ENCODE assay signal across 27 cellular contexts in the genomic region with DNA sequence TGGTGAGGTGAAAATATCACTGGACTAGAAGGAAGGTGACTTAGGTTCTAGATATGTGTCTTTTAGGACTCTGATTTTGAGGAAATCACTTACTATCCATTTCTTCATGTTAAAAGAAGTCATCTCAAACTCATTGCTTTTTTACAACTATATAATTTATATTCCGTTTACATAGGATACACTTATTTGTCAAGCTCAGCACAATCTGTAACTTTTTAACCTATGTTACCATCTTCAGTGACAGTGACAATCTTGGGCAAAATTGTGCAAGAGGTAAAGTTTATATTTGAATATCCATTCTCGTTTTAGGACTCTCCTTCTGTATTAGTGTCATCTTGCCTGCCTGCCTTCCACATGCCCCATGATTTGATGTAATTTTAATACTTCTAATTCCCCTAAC.
"Had no signal": no experiment of that assay in that cellular context is flagged by ENCODE, and none has a peak within 500 bp of the region (broad histone marks: within the 10 kb centered on the region; RNA-seq: fewer than 3 reads in every experiment).

No MANE protein-coding gene starts in this region.

- H3K4me3 ChIP-seq: stomach, suprapubic skin, testis, thoracic aorta, thyroid gland, tibial artery, tibial nerve, transverse colon, upper lobe of left lung, upper lobe of right lung, uterus, vagina had no signal

- H3K27ac ChIP-seq: stomach, suprapubic skin, testis, thoracic aorta, thyroid gland, tibial artery, tibial nerve, transverse colon, upper lobe of left lung, upper lobe of right lung, uterus, vagina had no signal

- H3K9me3 ChIP-seq: stomach, suprapubic skin, testis, thoracic aorta, thyroid gland, tibial artery, tibial nerve, transverse colon, upper lobe of left lung, upper lobe of right lung, uterus, vagina had no signal

- FAIRE-seq: urothelium cell line had no signal

- ATAC-seq: stimulated activated effector memory CD8-positive, alpha-beta T cell treated with anti-CD3 and anti-CD28 coated beads, Interleukin-12 subunit alpha, Interleukin-12 subunit beta, amount 100 ng/mL, for 72 hours; stimulated activated memory B cell treated with anti-CD40 and anti-IgM and Interleukin-4, amounts not matched to agents 10 μg/mL and 1 μg/mL and 100 μg/mL, for 72 hours; stimulated activated naive B cell treated with anti-CD40 and anti-IgM and Interleukin-4, amounts not matched to agents 10 μg/mL and 1 μg/mL and 100 μg/mL, for 72 hours; stimulated activated naive CD8-positive, alpha-beta T cell treated with anti-CD3 and anti-CD28 coated beads, Interleukin-15, amount 100 ng/mL, for 72 hours; stimulated activated naive CD8-positive, alpha-beta T cell treated with anti-CD3 and anti-CD28 coated beads, Interleukin-15, Interleukin-2, amounts not matched to agents 100 U/mL and 50 U/mL, for 24 hours; upper lobe of right lung had no signal

- H3K27me3 ChIP-seq: stomach, suprapubic skin, testis, thyroid gland, tibial artery, tibial nerve, transverse colon, upper lobe of left lung, upper lobe of right lung, uterus, vagina had no signal

- H3K4me1 ChIP-seq: stomach, suprapubic skin, testis, thyroid gland, tibial artery, tibial nerve, transverse colon, upper lobe of left lung, upper lobe of right lung, uterus, vagina had no signal

- DNase-seq: stimulated activated CD4-positive, alpha-beta T cell treated with anti-CD3 and anti-CD28 coated beads, Interleukin-2, amount 100 ng/mL, for 48 hours; stimulated activated CD4-positive, alpha-beta T cell treated with anti-CD3 and anti-CD28 coated beads, Interleukin-4, amount 100 ng/mL, for 1 hour; stimulated activated CD4-positive, alpha-beta T cell treated with anti-CD3 and anti-CD28 coated beads, Interleukin-4, amount 100 ng/mL, for 24 hours; stimulated activated CD4-positive, alpha-beta T cell treated with anti-CD3 and anti-CD28 coated beads, Interleukin-4, amount 100 ng/mL, for 4 hours; stimulated activated CD8-positive, alpha-beta memory T cell treated with anti-CD3 and anti-CD28 coated beads, Interleukin-4, amount 100 ng/mL, for 48 hours; stimulated activated naive B cell treated with anti-CD40 and anti-IgM and Interleukin-4, amounts not matched to agents 10 μg/mL and 1 μg/mL and 100 μg/mL, for 72 hours; stimulated activated naive CD4-positive, alpha-beta T cell; stimulated activated naive CD4-positive, alpha-beta T cell treated with Interleukin-2 at 50 U/mL for 16 hours; stimulated activated naive CD8-positive, alpha-beta T cell treated with anti-CD3 and anti-CD28 coated beads, Interleukin-15, amount 100 ng/mL, for 72 hours; stimulated activated naive CD8-positive, alpha-beta T cell treated with anti-CD3 and anti-CD28 coated beads, Interleukin-15, Interleukin-2, amounts not matched to agents 100 U/mL and 50 U/mL, for 24 hours; stomach; substantia nigra; testis; thyroid gland; tibial artery; transverse colon; trophoblast cell; upper lobe of left lung; upper lobe of right lung; uterus had no signal

- H3K36me3 ChIP-seq: stomach, suprapubic skin, thoracic aorta, thyroid gland, tibial artery, tibial nerve, transverse colon, upper lobe of left lung, upper lobe of right lung, uterus, vagina had no signal
